18 cellular contexts compared by ENCODE assay signal in genomic region chr4:169815606-169816005, GRCh38. TPM values are rescaled to one million over a fixed set of nuclear protein-coding genes. Genes with fewer than 3 reads are reported as not detected.
DNase-seq lines count a peak whose midpoint lies in the region; ATAC-seq and TF ChIP-seq lines count a peak whose summit lies in the region.
"Had no signal": no experiment of that assay in that cellular context is flagged by ENCODE, and none has a peak within 500 bp of the region (broad histone marks: within the 10 kb centered on the region; RNA-seq: fewer than 3 reads in every experiment).

No MANE protein-coding gene starts in this region.

- no peak overlapping the region for H3K9ac ChIP-seq in colonic mucosa (ENCODE audit: low read depth in 2 of 2, low read length in 2 of 2)

- H3K9me3 ChIP-seq in colonic mucosa, result no peaks in the 10 kb centered on the region

- no peaks in the 10 kb centered on the region for H3K36me3 Mint-ChIP-seq in stimulated activated effector memory CD8-positive, alpha-beta T cell treated with anti-CD3 and anti-CD28 coated beads, Interleukin-12 subunit alpha, Interleukin-12 subunit beta, amount 100 ng/mL, for 72 hours
- H3K36me3 Mint-ChIP-seq: CD4-positive, alpha-beta memory T cell; naive B cell had no signal

- H3K4me3 ChIP-seq in colonic mucosa, result no peak overlapping the region

- H3K36me3 ChIP-seq in colonic mucosa, result no peaks in the 10 kb centered on the region

- H3K4me1 ChIP-seq in colonic mucosa, result no peaks in the 10 kb centered on the region

- no peak overlapping the region for H3K4me3 Mint-ChIP-seq in stimulated activated effector memory CD8-positive, alpha-beta T cell treated with anti-CD3 and anti-CD28 coated beads, Interleukin-12 subunit alpha, Interleukin-12 subunit beta, amount 100 ng/mL, for 72 hours
- H3K4me3 Mint-ChIP-seq: activated CD8-positive, alpha-beta T cell treated with anti-CD3 and anti-CD28 coated beads, Interleukin-2, amount 10 ng/mL, durations not matched to agents 7 days and 5 days; activated T-helper 17 cell treated with anti-CD3 and anti-CD28 coated beads, Interleukin-2, amount 50 U/mL, for 72 hours; CD4-positive, alpha-beta memory T cell; naive B cell had no signal

- TF ChIP-seq CTCF in colonic mucosa (IDR thresholded peaks at IDR 0.05), result no peak

- H3K4me1 Mint-ChIP-seq in stimulated activated effector memory CD8-positive, alpha-beta T cell treated with anti-CD3 and anti-CD28 coated beads, Interleukin-12 subunit alpha, Interleukin-12 subunit beta, amount 100 ng/mL, for 72 hours, result no peaks in the 10 kb centered on the region

- no peaks in the 10 kb centered on the region for H3K27me3 ChIP-seq in colonic mucosa

- no peak overlapping the region for H3K27ac Mint-ChIP-seq in stimulated activated effector memory CD8-positive, alpha-beta T cell treated with anti-CD3 and anti-CD28 coated beads, Interleukin-12 subunit alpha, Interleukin-12 subunit beta, amount 100 ng/mL, for 72 hours
- H3K27ac Mint-ChIP-seq: activated CD8-positive, alpha-beta T cell treated with anti-CD3 and anti-CD28 coated beads, Interleukin-2, amount 10 ng/mL, durations not matched to agents 7 days and 5 days; activated T-helper 17 cell treated with anti-CD3 and anti-CD28 coated beads, Interleukin-2, amount 50 U/mL, for 72 hours; progenitor cell of endocrine pancreas had no signal

- intact Hi-C loops in colonic mucosa (cut with DNase I), result no loop called here

- peak; percentile 49 for ATAC-seq in GM21737 (IDR thresholded peaks at IDR 0.05; ENCODE audit: unreplicated experiment)
- peak; percentile 40 for ATAC-seq in stimulated activated effector memory CD8-positive, alpha-beta T cell treated with anti-CD3 and anti-CD28 coated beads, Interleukin-12 subunit alpha, Interleukin-12 subunit beta, amount 100 ng/mL, for 72 hours
- no peak for ATAC-seq in HG02571 (IDR thresholded peaks at IDR 0.05; ENCODE audit: unreplicated experiment)
- ATAC-seq: activated CD8-positive, alpha-beta T cell treated with anti-CD3 and anti-CD28 coated beads, Interleukin-2, amount 10 ng/mL, durations not matched to agents 7 days and 5 days; activated T-helper 17 cell treated with anti-CD3 and anti-CD28 coated beads, Interleukin-2, amount 50 U/mL, for 72 hours; SK-N-SH treated with all-trans-retinoic acid at 6 μM for 48 hours had no signal

- DNase-seq in HT1080 (ENCODE audit: low read depth), result peak; percentile 86
- peak; percentile 67 for DNase-seq in epithelial cell of prostate (ENCODE audit: low read depth, low spot score)
- no peak for DNase-seq in stimulated activated effector memory CD8-positive, alpha-beta T cell treated with anti-CD3 and anti-CD28 coated beads, Interleukin-12 subunit alpha, Interleukin-12 subunit beta, amount 100 ng/mL, for 72 hours (ENCODE audit: low spot score in 2 of 2)
- DNase-seq in colonic mucosa, result no peak
- no peak for DNase-seq in NCI-H1105 treated with DMSO at 0.1 percent for 48 hours (lab: John Stamatoyannopoulos, UW)
- DNase-seq: activated CD8-positive, alpha-beta T cell treated with anti-CD3 and anti-CD28 coated beads, Interleukin-2, amount 10 ng/mL, durations not matched to agents 7 days and 5 days; amygdala; CD4-positive, alpha-beta memory T cell; cortex of kidney; GF-D8; naive B cell; NCI-H187 treated with DMSO at 0.1 percent for 48 hours; stimulated activated CD4-positive, alpha-beta T cell treated with anti-CD3 and anti-CD28 coated beads, Interleukin-12 subunit alpha, Interleukin-12 subunit beta, amount 100 ng/mL, for 4 hours had no signal

- H3K27ac ChIP-seq in epithelial cell of prostate (peak overlapping the region; percentile 34), colonic mucosa (no peak overlapping the region)

- H3K9me3 Mint-ChIP-seq in stimulated activated effector memory CD8-positive, alpha-beta T cell treated with anti-CD3 and anti-CD28 coated beads, Interleukin-12 subunit alpha, Interleukin-12 subunit beta, amount 100 ng/mL, for 72 hours, result no peaks in the 10 kb centered on the region
- H3K9me3 Mint-ChIP-seq: activated T-helper 17 cell treated with anti-CD3 and anti-CD28 coated beads, Interleukin-2, amount 50 U/mL, for 72 hours; naive B cell had no signal

RNA-seq across cellular contexts. Expression of gene HPF1, which starts 57.9 kb away (rescaled TPM):
- total RNA-seq in HT1080 (2014; rRNA removed; shearing (Covaris generic)), result 30.9 and 31.7 TPM in 2 replicates
- polyA plus RNA-seq in HT1080 (2015; cell fraction: cytosol; rRNA removed), result 53.1 and 59.9 TPM in 2 replicates
- polyA plus RNA-seq in HT1080 (2015; cell fraction: nucleus; rRNA removed), result 50.8 and 53.2 TPM in 2 replicates
- total RNA-seq in colonic mucosa, result 10 to 100 TPM; 11.7 to 23.6 TPM

Comparison
In these comparisons a context has a peak if more than half of its experiments do, and no peak if none do; other contexts are left out.
1. DNase-seq: peak in HT1080 (single experiment) and epithelial cell of prostate (single experiment); none in stimulated activated effector memory CD8-positive, alpha-beta T cell treated with anti-CD3 and anti-CD28 coated beads, Interleukin-12 subunit alpha, Interleukin-12 subunit beta, amount 100 ng/mL, for 72 hours (0 of 2), colonic mucosa (single experiment) and NCI-H1105 treated with DMSO at 0.1 percent for 48 hours (single experiment).